ENCODE assay signal across 16 cellular contexts in genomic region chr10:20993387-20994170, GRCh38.
DNase-seq lines count a peak whose midpoint lies in the region; ATAC-seq, FAIRE-seq and TF ChIP-seq lines count a peak whose summit lies in the region.
"Had no signal": no experiment of that assay in that cellular context is flagged by ENCODE, and none has a peak within 500 bp of the region (broad histone marks: within the 10 kb centered on the region; RNA-seq: fewer than 3 reads in every experiment).

No MANE protein-coding gene starts in this region.

- H3K36me3 Mint-ChIP-seq in activated CD4-positive, alpha-beta T cell treated with anti-CD3 and anti-CD28 coated beads, Interleukin-2, amount 10 ng/mL, durations not matched to agents 7 days and 5 days (ENCODE audit: low read depth) = no peaks in the 10 kb centered on the region
- H3K36me3 Mint-ChIP-seq: natural killer cell had no signal

- TF ChIP-seq CTCF in A549 (IDR thresholded peaks at IDR 0.05) (no peak), brain microvascular endothelial cell (IDR thresholded peaks at IDR 0.05; ENCODE audit: low read depth, low read length, missing control alignments) (no peak)

- H3K4me2 ChIP-seq in A549 = no peak overlapping the region

- peaks cover 8% of the 10 kb centered on the region; the same call in 1 of the 3 replicates for H3K4me1 ChIP-seq in A549
- H3K4me1 ChIP-seq: Caco-2, colonic mucosa had no signal

- H3K36me3 ChIP-seq in brain microvascular endothelial cell (replicated peaks) = no peaks in the 10 kb centered on the region
- H3K36me3 ChIP-seq: colonic mucosa, left ventricle myocardium inferior, thoracic aorta had no signal

- no peak for TF ChIP-seq EP300 in A549 (IDR thresholded peaks at IDR 0.05)

- no peak for FAIRE-seq in A549 (lab: Jason Lieb, UNC)

- in situ Hi-C loops in brain microvascular endothelial cell (cut with HindIII; ENCODE audit: low pct_ligation_motif_present, low sequenced_read_pairs) = no loop called here

- H3K4me3 Mint-ChIP-seq in activated CD4-positive, alpha-beta T cell treated with anti-CD3 and anti-CD28 coated beads, Interleukin-2, amount 10 ng/mL, durations not matched to agents 7 days and 5 days = no peak overlapping the region
- H3K4me3 Mint-ChIP-seq: natural killer cell had no signal

- WGBS in A549 (ENCODE audit: missing lambda C conversion rate) = 90% methylated on average over 10 of the region's 10 CpGs

- H3K27ac Mint-ChIP-seq in activated CD4-positive, alpha-beta T cell treated with anti-CD3 and anti-CD28 coated beads, Interleukin-2, amount 10 ng/mL, durations not matched to agents 7 days and 5 days = no peak overlapping the region
- H3K27ac Mint-ChIP-seq: natural killer cell had no signal

- CTCF ChIA-PET in A549 (lab: Yijun Ruan, JAX) = interaction anchor here (1.3 kb wide), 1 partner anchor 9 kb away, joined by 6 read pairs; no protein-coding TSS in a partner anchor
- CTCF ChIA-PET in activated CD4-positive, alpha-beta T cell treated with anti-CD3 and anti-CD28 coated beads, Interleukin-2, amount 10 ng/mL, durations not matched to agents 7 days and 5 days (lab: Charles Lee) = no interaction called here

- no peak for TF ChIP-seq RAD21 in A549 (conservative IDR thresholded peaks at IDR 0.05 in 1 of 2, IDR thresholded peaks at IDR 0.05 in 1 of 2)

- H3K27me3 ChIP-seq in brain microvascular endothelial cell (replicated peaks) = no peaks in the 10 kb centered on the region
- H3K27me3 ChIP-seq: colonic mucosa had no signal

- intact Hi-C loops in cardiac septum (cut with DNase I) = no loop called here

- no peak for TF ChIP-seq POLR2A in A549 (IDR thresholded peaks at IDR 0.05; ENCODE audit: low read length)

- ATAC-seq in A549 (no peak), HG03378 (IDR thresholded peaks at IDR 0.05; ENCODE audit: unreplicated experiment) (no peak)
- ATAC-seq: natural killer cell had no signal

- peaks cover 4% of the 10 kb centered on the region for H3K9me3 Mint-ChIP-seq in activated CD4-positive, alpha-beta T cell treated with anti-CD3 and anti-CD28 coated beads, Interleukin-2, amount 10 ng/mL, durations not matched to agents 7 days and 5 days
- H3K9me3 Mint-ChIP-seq: natural killer cell had no signal

- H3K27ac ChIP-seq in A549 (no peak overlapping the region), brain microvascular endothelial cell (peak overlapping the region; percentile 59)
- H3K27ac ChIP-seq: colonic mucosa, left ventricle myocardium inferior, thoracic aorta had no signal

- DNase-seq in A549 (ENCODE audit: low read depth in 1 of 2, low spot score in 1 of 2) (no peak), NAMALWA (ENCODE audit: low spot score) (peak; percentile 3), brain microvascular endothelial cell (peak; percentile 72), kidney glomerular epithelial cell (lab: John Stamatoyannopoulos, UW) (peak; percentile 5), cardiac septum (ENCODE audit: low spot score) (no peak)
- no peak for DNase-seq in NK-92 treated with Interleukin-12 subunit alpha and Interleukin-12 subunit beta, amount 100 ng/mL, for 24 hours (lab: John Stamatoyannopoulos, UW)
- DNase-seq in activated CD4-positive, alpha-beta T cell treated with anti-CD3 and anti-CD28 coated beads, Interleukin-2, amount 10 ng/mL, durations not matched to agents 7 days and 5 days = no peak
- DNase-seq: Caco-2, colonic mucosa, left ventricle myocardium inferior, natural killer cell, NCI-H2081 treated with DMSO at 0.1 percent for 48 hours, NCI-H748 treated with DMSO at 0.1 percent for 48 hours, T-helper 1 cell had no signal

- H3K4me1 Mint-ChIP-seq in activated CD4-positive, alpha-beta T cell treated with anti-CD3 and anti-CD28 coated beads, Interleukin-2, amount 10 ng/mL, durations not matched to agents 7 days and 5 days = no peaks in the 10 kb centered on the region
- H3K4me1 Mint-ChIP-seq: natural killer cell had no signal

- no peak overlapping the region for H3K4me3 ChIP-seq in A549
- H3K4me3 ChIP-seq in brain microvascular endothelial cell (ENCODE audit: low read depth, low read length) = no peak overlapping the region
- H3K4me3 ChIP-seq: colonic mucosa, left ventricle myocardium inferior, thoracic aorta had no signal

- no peaks in the 10 kb centered on the region for H3K27me3 Mint-ChIP-seq in activated CD4-positive, alpha-beta T cell treated with anti-CD3 and anti-CD28 coated beads, Interleukin-2, amount 10 ng/mL, durations not matched to agents 7 days and 5 days

- H3K9me3 ChIP-seq in A549 = no peaks in the 10 kb centered on the region
- H3K9me3 ChIP-seq: Caco-2, colonic mucosa, left ventricle myocardium inferior, thoracic aorta had no signal

- POLR2A ChIA-PET in A549 (lab: Yijun Ruan, JAX) = no interaction called here
- POLR2A ChIA-PET in activated CD4-positive, alpha-beta T cell treated with anti-CD3 and anti-CD28 coated beads, Interleukin-2, amount 10 ng/mL, durations not matched to agents 7 days and 5 days (lab: Charles Lee) = no interaction called here

TF ChIP-seq in A549, 52 proteins besides CTCF, POLR2A, EP300 and RAD21:
- TF ChIP-seq FOSB (CRISPR knock-in tag; IDR thresholded peaks at IDR 0.05) (no peak), USF2 (IDR thresholded peaks at IDR 0.05) (peak; percentile 20; the same call in 1 of the 2 replicates), MYC (IDR thresholded peaks at IDR 0.05; ENCODE audit: borderline replicate concordance, low read length) (no peak)

Comparison
In these comparisons a context has a peak if more than half of its experiments do, and no peak if none do; other contexts are left out.
1. DNase-seq: peak in NAMALWA (single experiment), brain microvascular endothelial cell (single experiment) and kidney glomerular epithelial cell (single experiment); none in A549 (0 of 2), NK-92 treated with Interleukin-12 subunit alpha and Interleukin-12 subunit beta, amount 100 ng/mL, for 24 hours (single experiment), activated CD4-positive, alpha-beta T cell treated with anti-CD3 and anti-CD28 coated beads, Interleukin-2, amount 10 ng/mL, durations not matched to agents 7 days and 5 days (single experiment) and cardiac septum (single experiment).